In the genomic region with DNA sequence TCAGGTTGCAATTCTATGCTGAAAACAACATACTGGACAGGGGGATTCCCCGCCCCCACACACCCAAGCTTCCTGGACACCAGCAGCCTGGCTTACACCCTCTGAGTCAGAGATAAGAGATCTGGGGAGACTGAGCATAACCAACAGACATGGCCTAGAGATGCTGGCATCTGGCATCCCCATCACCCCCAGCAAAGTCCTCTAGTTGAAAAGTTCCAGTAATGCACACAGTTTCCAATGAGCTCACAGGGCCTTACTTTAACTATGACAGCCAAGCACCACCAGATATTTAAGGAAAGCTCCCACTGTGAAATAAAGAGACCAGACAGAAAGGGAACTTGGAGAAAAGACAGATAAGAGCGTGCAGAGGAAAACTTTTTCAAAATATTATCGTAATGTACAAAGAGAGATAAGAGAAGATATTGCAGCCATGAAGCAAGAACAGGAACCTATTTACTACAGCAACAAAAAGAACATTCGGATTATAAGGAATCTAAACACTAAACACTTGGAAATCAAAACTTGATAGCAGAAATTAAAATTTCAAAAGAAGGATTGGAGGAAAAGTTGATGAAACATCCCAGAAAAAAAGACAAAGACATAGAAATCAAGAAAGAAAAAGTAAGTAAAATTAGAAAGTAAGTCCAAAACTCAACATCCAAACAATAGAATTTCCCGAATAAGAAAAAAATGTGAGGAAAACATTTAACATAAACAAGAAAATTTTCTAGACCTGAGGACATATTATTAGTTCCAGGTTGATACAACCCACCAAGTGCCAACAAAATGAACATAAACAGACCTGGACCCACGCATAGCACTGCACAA, we compare ENCODE assay signal across 1 cellular context.
TF ChIP-seq lines count a peak whose summit lies in the region.

No MANE protein-coding gene starts in this region.

TF ChIP-seq in HEK293, 187 proteins besides CTCF, POLR2A, EP300 and RAD21 (continued from another document):
- TF ChIP-seq, protein P1, sequence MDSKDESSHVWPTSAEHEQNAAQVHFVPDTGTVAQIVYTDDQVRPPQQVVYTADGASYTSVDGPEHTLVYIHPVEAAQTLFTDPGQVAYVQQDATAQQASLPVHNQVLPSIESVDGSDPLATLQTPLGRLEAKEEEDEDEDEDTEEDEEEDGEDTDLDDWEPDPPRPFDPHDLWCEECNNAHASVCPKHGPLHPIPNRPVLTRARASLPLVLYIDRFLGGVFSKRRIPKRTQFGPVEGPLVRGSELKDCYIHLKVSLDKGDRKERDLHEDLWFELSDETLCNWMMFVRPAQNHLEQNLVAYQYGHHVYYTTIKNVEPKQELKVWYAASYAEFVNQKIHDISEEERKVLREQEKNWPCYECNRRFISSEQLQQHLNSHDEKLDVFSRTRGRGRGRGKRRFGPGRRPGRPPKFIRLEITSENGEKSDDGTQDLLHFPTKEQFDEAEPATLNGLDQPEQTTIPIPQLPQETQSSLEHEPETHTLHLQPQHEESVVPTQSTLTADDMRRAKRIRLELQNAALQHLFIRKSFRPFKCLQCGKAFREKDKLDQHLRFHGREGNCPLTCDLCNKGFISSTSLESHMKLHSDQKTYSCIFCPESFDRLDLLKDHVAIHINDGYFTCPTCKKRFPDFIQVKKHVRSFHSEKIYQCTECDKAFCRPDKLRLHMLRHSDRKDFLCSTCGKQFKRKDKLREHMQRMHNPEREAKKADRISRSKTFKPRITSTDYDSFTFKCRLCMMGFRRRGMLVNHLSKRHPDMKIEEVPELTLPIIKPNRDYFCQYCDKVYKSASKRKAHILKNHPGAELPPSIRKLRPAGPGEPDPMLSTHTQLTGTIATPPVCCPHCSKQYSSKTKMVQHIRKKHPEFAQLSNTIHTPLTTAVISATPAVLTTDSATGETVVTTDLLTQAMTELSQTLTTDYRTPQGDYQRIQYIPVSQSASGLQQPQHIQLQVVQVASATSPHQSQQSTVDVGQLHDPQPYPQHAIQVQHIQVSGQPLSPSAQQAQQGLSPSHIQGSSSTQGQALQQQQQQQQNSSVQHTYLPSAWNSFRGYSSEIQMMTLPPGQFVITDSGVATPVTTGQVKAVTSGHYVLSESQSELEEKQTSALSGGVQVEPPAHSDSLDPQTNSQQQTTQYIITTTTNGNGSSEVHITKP (tag by site-specific recombination; IDR thresholded peaks at IDR 0.05) = peak; percentile 65
